In the genomic region with DNA sequence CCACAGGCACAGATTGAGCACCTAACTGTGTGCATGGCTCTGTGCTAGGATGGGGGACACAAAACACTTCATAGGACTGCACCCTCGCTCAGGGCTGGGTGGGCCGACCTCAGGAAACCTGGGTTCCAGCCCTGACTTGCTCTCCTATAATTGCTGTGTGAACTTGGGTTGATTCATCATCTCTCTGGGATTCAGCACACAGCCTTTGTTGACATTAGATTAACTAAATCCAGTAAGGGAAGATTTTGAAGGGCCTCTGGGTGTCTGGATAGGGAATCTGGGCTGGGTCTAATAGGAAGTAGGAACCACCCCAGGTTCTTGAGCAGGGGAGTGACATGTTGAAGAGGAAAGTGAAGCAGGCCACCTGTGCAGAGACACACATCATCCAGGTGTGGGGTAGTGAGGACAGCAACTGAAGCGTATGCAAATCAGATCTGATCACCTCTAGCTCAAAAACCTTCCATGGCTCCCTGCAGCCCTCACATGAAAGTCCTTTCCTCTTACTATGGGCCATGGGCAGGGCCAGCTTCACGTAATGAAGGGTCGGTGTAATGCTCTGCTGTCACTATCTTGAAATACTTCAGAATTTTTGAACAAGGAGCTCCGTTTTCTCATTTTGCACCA, we compare ENCODE assay signal across 1 cellular context. TPM values are rescaled to one million over a fixed set of nuclear protein-coding genes. Genes with fewer than 3 reads are reported as not detected.
"Had no signal": no experiment of that assay in that cellular context is flagged by ENCODE, and none has a peak within 500 bp of the region (broad histone marks: within the 10 kb centered on the region; RNA-seq: fewer than 3 reads in every experiment).

No MANE protein-coding gene starts in this region.

RNA-seq across cellular contexts. Expression of a gene that starts 53.0 kb away (rescaled TPM):
- total RNA-seq: dermis blood vessel endothelial cell had no signal
